22 cellular contexts compared by ENCODE assay signal in the genomic region with DNA sequence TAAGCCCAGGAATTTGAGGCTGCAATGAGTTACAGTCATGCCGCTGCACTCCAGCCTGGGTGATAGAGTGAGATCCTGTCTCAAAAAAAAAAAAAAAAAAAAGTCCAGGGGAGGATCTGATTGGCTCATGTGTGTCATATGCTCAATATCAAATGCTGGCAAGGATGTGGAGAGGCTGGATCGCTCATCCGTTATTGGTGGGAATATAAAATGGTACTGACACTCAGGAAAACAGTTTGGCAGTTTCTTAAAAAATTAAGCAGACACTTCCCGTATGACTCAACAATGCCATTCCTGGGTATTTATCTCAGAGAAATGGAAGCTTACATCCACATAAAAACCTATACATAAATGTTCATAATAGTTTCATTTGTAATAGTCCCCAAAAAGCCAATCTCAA.
"Had no signal": no experiment of that assay in that cellular context is flagged by ENCODE, and none has a peak within 500 bp of the region (broad histone marks: within the 10 kb centered on the region; RNA-seq: fewer than 3 reads in every experiment).

No MANE protein-coding gene starts in this region.

- H3K4me1 ChIP-seq: lower lobe of right lung, sigmoid colon, testis, vagina had no signal

- H3K4me3 Mint-ChIP-seq: activated CD4-positive, alpha-beta memory T cell treated with anti-CD3 and anti-CD28 coated beads for 36 hours; activated naive CD4-positive, alpha-beta T cell treated with anti-CD3 and anti-CD28 coated beads, Interleukin-2, amount 10 ng/mL, durations not matched to agents 7 days and 5 days; activated naive CD8-positive, alpha-beta T cell treated with anti-CD3 and anti-CD28 coated beads, Interleukin-2, amount 50 U/mL, for 24 hours; immature natural killer cell; naive B cell had no signal

- H3K9me3 ChIP-seq: lower lobe of right lung, sigmoid colon, testis, vagina had no signal

- DNase-seq: activated CD4-positive, alpha-beta memory T cell treated with anti-CD3 and anti-CD28 coated beads for 36 hours; activated CD4-positive, alpha-beta T cell treated with anti-CD3 and anti-CD28 coated beads for 48 hours; activated effector memory CD4-positive, alpha-beta T cell treated with anti-CD3 and anti-CD28 coated beads, Interleukin-2, amount 50 U/mL, for 16 hours; activated naive CD4-positive, alpha-beta T cell treated with anti-CD3 and anti-CD28 coated beads, Interleukin-2, amount 10 ng/mL, durations not matched to agents 7 days and 5 days; activated naive CD8-positive, alpha-beta T cell treated with anti-CD3 and anti-CD28 coated beads, Interleukin-2, amount 50 U/mL, for 24 hours; activated T-cell treated with anti-CD3 and anti-CD28 coated beads for 4 hours; effector CD4-positive, alpha-beta T cell; foreskin melanocyte; glutamatergic neuron; immature natural killer cell; lower lobe of right lung; naive B cell; nucleus accumbens; sigmoid colon; stimulated activated CD4-positive, alpha-beta T cell treated with anti-CD3 and anti-CD28 coated beads, Interleukin-4, amount 100 ng/mL, for 1 hour; stimulated activated naive CD4-positive, alpha-beta T cell; T-helper 9 cell; testis; trophoblast cell had no signal

- H3K27me3 ChIP-seq: hepatocyte, sigmoid colon, testis, vagina had no signal

- ATAC-seq: activated naive CD8-positive, alpha-beta T cell treated with anti-CD3 and anti-CD28 coated beads, Interleukin-2, amount 50 U/mL, for 24 hours; left lobe of liver; lower lobe of right lung had no signal

- H3K27ac Mint-ChIP-seq: activated CD4-positive, alpha-beta memory T cell treated with anti-CD3 and anti-CD28 coated beads for 36 hours; activated naive CD4-positive, alpha-beta T cell treated with anti-CD3 and anti-CD28 coated beads, Interleukin-2, amount 10 ng/mL, durations not matched to agents 7 days and 5 days; activated naive CD8-positive, alpha-beta T cell treated with anti-CD3 and anti-CD28 coated beads, Interleukin-2, amount 50 U/mL, for 24 hours had no signal

- H3K27ac ChIP-seq: hepatocyte, lower lobe of right lung, sigmoid colon, testis, vagina had no signal

- H3K4me3 ChIP-seq: hepatocyte, lower lobe of right lung, sigmoid colon, testis, vagina had no signal

- H3K36me3 Mint-ChIP-seq: activated CD4-positive, alpha-beta memory T cell treated with anti-CD3 and anti-CD28 coated beads for 36 hours; activated naive CD4-positive, alpha-beta T cell treated with anti-CD3 and anti-CD28 coated beads, Interleukin-2, amount 10 ng/mL, durations not matched to agents 7 days and 5 days; immature natural killer cell; naive B cell had no signal

- H3K4me1 Mint-ChIP-seq: activated naive CD4-positive, alpha-beta T cell treated with anti-CD3 and anti-CD28 coated beads, Interleukin-2, amount 10 ng/mL, durations not matched to agents 7 days and 5 days; naive B cell had no signal

- H3K27me3 Mint-ChIP-seq: activated CD4-positive, alpha-beta memory T cell treated with anti-CD3 and anti-CD28 coated beads for 36 hours; activated naive CD4-positive, alpha-beta T cell treated with anti-CD3 and anti-CD28 coated beads, Interleukin-2, amount 10 ng/mL, durations not matched to agents 7 days and 5 days; activated naive CD8-positive, alpha-beta T cell treated with anti-CD3 and anti-CD28 coated beads, Interleukin-2, amount 50 U/mL, for 24 hours had no signal

- H3K9me3 Mint-ChIP-seq: activated CD4-positive, alpha-beta memory T cell treated with anti-CD3 and anti-CD28 coated beads for 36 hours; activated naive CD4-positive, alpha-beta T cell treated with anti-CD3 and anti-CD28 coated beads, Interleukin-2, amount 10 ng/mL, durations not matched to agents 7 days and 5 days; activated naive CD8-positive, alpha-beta T cell treated with anti-CD3 and anti-CD28 coated beads, Interleukin-2, amount 50 U/mL, for 24 hours; immature natural killer cell; naive B cell had no signal

- H3K36me3 ChIP-seq: lower lobe of right lung, sigmoid colon, vagina had no signal
